In genomic region chr2:95185197-95185596, GRCh38 we compare ENCODE assay signal across 25 cellular contexts. TPM values are rescaled to one million over a fixed set of nuclear protein-coding genes. Genes with fewer than 3 reads are reported as not detected.
"Had no signal": no experiment of that assay in that cellular context is flagged by ENCODE, and none has a peak within 500 bp of the region (broad histone marks: within the 10 kb centered on the region; RNA-seq: fewer than 3 reads in every experiment).

No MANE protein-coding gene starts in this region.

- DNase-seq: IMR-90, Karpas-422, KG1, MG63, NCI-H1092, NCI-H1105 treated with DMSO at 0.1 percent for 48 hours, NCI-H1417 treated with DMSO at 0.1 percent for 48 hours, NCI-H146, NCI-H1694 treated with DMSO at 0.1 percent for 48 hours, NCI-H2029, NCI-H2081 treated with DMSO at 0.1 percent for 48 hours, NCI-H2171, NCI-H226, NCI-H446, NCI-H510A, NCI-H524 treated with DMSO at 0.1 percent for 48 hours, NCI-H69, NCI-H774, Right ventricle myocardium superior, RPMI8226, SIG-M5 had no signal

- H3K27ac ChIP-seq: SJSA1, SK-N-MC had no signal

- H3K4me3 ChIP-seq: MG63, SJSA1, SK-N-MC had no signal

- FAIRE-seq: RCC 7860 had no signal

- H3K4me1 ChIP-seq: SJSA1 had no signal

- H3K27me3 ChIP-seq: MG63, SJSA1 had no signal

- H3K9me3 ChIP-seq: MG63 had no signal

RNA-seq across cellular contexts. Expression of gene ZNF892, which starts 22.1 kb away (rescaled TPM):
- total RNA-seq: HT-29 had no signal
